ENCODE assay signal across 18 cellular contexts in the genomic region with DNA sequence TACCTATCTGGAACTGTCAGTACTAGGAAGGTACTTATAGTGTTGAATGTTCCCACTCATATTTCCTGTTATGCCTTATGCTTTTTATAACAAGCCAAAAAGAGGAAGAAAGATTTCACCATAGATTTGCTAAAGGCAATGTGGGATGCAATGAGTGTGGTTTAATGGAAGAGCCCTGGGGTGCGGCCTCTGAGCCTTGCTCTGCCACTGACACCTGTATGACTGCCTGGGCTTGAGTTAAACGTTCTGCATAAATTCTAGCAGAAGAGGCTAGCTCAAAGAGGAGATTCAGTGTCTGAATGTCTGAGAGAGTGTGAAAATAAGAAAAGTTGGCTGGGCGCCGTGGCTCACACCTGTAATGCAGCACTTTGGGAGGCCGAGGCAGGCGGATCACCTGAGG.
DNase-seq lines count a peak whose midpoint lies in the region; ATAC-seq, FAIRE-seq and TF ChIP-seq lines count a peak whose summit lies in the region.
"Had no signal": no experiment of that assay in that cellular context is flagged by ENCODE, and none has a peak within 500 bp of the region (broad histone marks: within the 10 kb centered on the region; RNA-seq: fewer than 3 reads in every experiment).

No MANE protein-coding gene starts in this region.

- peaks cover 12% of the 10 kb centered on the region for H3K9me3 Mint-ChIP-seq in Caco-2 (ENCODE audit: unreplicated experiment)

- H3K27me3 ChIP-seq in ascending aorta, result no peaks in the 10 kb centered on the region
- H3K27me3 ChIP-seq in lower lobe of right lung (ENCODE audit: low read depth), result no peaks in the 10 kb centered on the region
- no peaks in the 10 kb centered on the region for H3K27me3 ChIP-seq in Caco-2 (replicated peaks; ENCODE audit: control insufficient read depth, insufficient read depth, low read length)
- H3K27me3 ChIP-seq: cardiac muscle cell had no signal

- H3K27me3 Mint-ChIP-seq in Caco-2 (ENCODE audit: insufficient read depth, unreplicated experiment), result no peaks in the 10 kb centered on the region

- H3K27ac Mint-ChIP-seq in Caco-2 (ENCODE audit: unreplicated experiment), result no peak overlapping the region
- H3K27ac Mint-ChIP-seq: activated naive CD4-positive, alpha-beta T cell treated with anti-CD3 and anti-CD28 coated beads, Interleukin-2, amount 50 U/mL, for 24 hours had no signal

- peak; percentile 84 for ATAC-seq in lower lobe of right lung
- ATAC-seq: A549, left lobe of liver had no signal

- TF ChIP-seq CTCF in ascending aorta (IDR thresholded peaks at IDR 0.05), result no peak
- TF ChIP-seq CTCF in lower lobe of right lung (IDR thresholded peaks at IDR 0.05), result no peak
- no peak for TF ChIP-seq CTCF in Caco-2 (IDR thresholded peaks at IDR 0.05; ENCODE audit: insufficient read depth in 1 of 2, low read depth in 1 of 2, low read length in 1 of 2, severe bottlenecking in 1 of 2, unreplicated experiment in 1 of 2)

- POLR2A ChIA-PET in Caco-2 (lab: Charles Lee), result no interaction called here

- DNase-seq in AML-193 (lab: John Stamatoyannopoulos, UW) (peak; percentile 93 to 94), NOMO-1 (lab: John Stamatoyannopoulos, UW; ENCODE audit: unreplicated experiment in 2 of 2) (peak; percentile 93), ascending aorta (ENCODE audit: low spot score in 2 of 2) (no peak), lower lobe of right lung (no peak), NCI-H2196 treated with DMSO at 0.1 percent for 48 hours (lab: John Stamatoyannopoulos, UW; ENCODE audit: unreplicated experiment) (no peak), Caco-2 (no peak), frontal cortex (ENCODE audit: low spot score in 2 of 2) (no peak), DMS 273 (lab: John Stamatoyannopoulos, UW; ENCODE audit: unreplicated experiment) (no peak)
- DNase-seq: activated CD4-positive, CD25-positive, alpha-beta regulatory T cell treated with anti-CD3 and anti-CD28 coated beads, Interleukin-2, amount 50 U/mL, for 72 hours; activated CD8-positive, alpha-beta memory T cell treated with anti-CD3 and anti-CD28 coated beads, Interleukin-2, amount 50 U/mL, for 48 hours; endodermal cell; NCI-H2081 had no signal

- H3K27ac ChIP-seq in ascending aorta, result peak overlapping the region; percentile 54 to 64
- peak overlapping the region; percentile 46 for H3K27ac ChIP-seq in lower lobe of right lung
- H3K27ac ChIP-seq: A549, cardiac muscle cell had no signal

- H3K9me3 ChIP-seq in ascending aorta (peaks cover 0 to 5% of the 10 kb centered on the region in 2 donors), lower lobe of right lung (no peaks in the 10 kb centered on the region), Caco-2 (peaks cover 5% of the 10 kb centered on the region; the same call in 1 of the 2 replicates)
- H3K9me3 ChIP-seq: A549 had no signal

- no peaks in the 10 kb centered on the region for H3K4me1 Mint-ChIP-seq in Caco-2 (ENCODE audit: low read depth, unreplicated experiment)

- intact Hi-C loops in ascending aorta (cut with DNase I) (loop anchor here (10.0 kb wide), 1 partner anchor 134 kb away; no protein-coding TSS in a partner anchor), lower lobe of right lung (cut with DNase I) (no loop called here), Caco-2 (cut with micrococcal nuclease; ENCODE audit: unreplicated experiment) (no loop called here)

- no TSS peak for BruUV-seq in Caco-2 (replicated peaks; lab: Mats Ljungman, UMichigan)

- peaks cover 7% of the 10 kb centered on the region for H3K36me3 Mint-ChIP-seq in Caco-2 (ENCODE audit: insufficient read depth, unreplicated experiment)

- H3K4me3 ChIP-seq in ascending aorta (no peak overlapping the region), lower lobe of right lung (no peak overlapping the region), Caco-2 (ENCODE audit: low read depth, low read length) (no peak overlapping the region)
- H3K4me3 ChIP-seq: A549, cardiac muscle cell had no signal

- no peak overlapping the region for H3K4me3 Mint-ChIP-seq in Caco-2 (ENCODE audit: unreplicated experiment)
- H3K4me3 Mint-ChIP-seq: activated naive CD4-positive, alpha-beta T cell treated with anti-CD3 and anti-CD28 coated beads, Interleukin-2, amount 50 U/mL, for 24 hours; endodermal cell; neural crest cell had no signal

- no peaks in the 10 kb centered on the region for H3K36me3 ChIP-seq in ascending aorta
- H3K36me3 ChIP-seq in lower lobe of right lung, result no peaks in the 10 kb centered on the region
- H3K36me3 ChIP-seq in Caco-2 (ENCODE audit: control insufficient read depth, insufficient read depth, low read length), result no peaks in the 10 kb centered on the region
- H3K36me3 ChIP-seq: cardiac muscle cell had no signal

- H3K4me1 ChIP-seq in ascending aorta (peaks cover 3 to 18% of the 10 kb centered on the region in 2 donors), lower lobe of right lung (peaks cover 22% of the 10 kb centered on the region), Caco-2 (peaks cover 4% of the 10 kb centered on the region; the same call in 1 of the 2 replicates)

- FAIRE-seq in frontal cortex (lab: Jason Lieb, UNC), result no peak
- FAIRE-seq: A549, H54 had no signal

- CTCF ChIA-PET in Caco-2 (lab: Charles Lee), result no interaction called here

Comparison
In these comparisons a context has a peak if more than half of its experiments do, and no peak if none do; other contexts are left out.
1. DNase-seq: peak in AML-193 (2 of 2) and NOMO-1 (2 of 2); none in ascending aorta (0 of 2), lower lobe of right lung (single experiment), NCI-H2196 treated with DMSO at 0.1 percent for 48 hours (single experiment), Caco-2 (0 of 2), frontal cortex (0 of 2) and DMS 273 (single experiment).